Comparison of ENCODE assay signal across 8 cellular contexts in the genomic region with DNA sequence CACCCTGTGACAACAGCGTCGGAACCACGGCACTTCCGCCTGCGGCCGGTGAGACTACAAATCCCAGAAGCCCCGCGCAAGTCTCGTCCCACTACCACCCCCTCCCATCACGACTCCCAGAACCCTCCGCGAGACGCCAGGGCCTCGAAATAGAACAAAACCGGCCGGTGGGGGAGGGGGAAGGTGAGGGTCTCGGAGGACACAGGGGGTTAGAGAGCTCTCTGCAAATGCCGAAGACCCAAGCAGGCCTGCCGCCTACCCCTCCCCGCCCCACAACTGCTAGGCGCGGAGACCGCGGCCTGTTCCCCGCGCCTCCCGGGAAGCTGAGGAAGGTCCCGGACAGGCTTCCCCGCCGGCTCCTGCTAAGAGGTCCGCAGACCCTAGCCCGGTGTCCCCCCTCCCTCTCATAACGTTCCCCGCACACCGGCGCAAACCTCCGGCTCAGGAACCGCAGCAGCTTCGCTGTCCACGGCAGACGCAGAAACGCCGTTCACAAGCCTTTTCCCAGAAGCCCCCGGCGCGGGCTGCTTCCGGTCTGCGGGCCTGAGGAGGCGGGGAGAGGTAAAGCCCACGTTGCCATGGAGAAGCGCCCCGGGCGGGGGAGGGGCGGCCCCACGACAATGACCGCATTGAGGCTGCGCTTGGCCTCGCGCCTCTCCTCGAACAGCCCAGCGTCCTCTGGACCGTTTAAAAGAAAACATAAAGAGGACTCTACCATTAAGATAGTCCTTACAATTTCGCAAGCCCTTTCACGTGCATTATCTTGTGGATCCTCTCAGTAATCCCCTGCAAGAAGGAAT. TPM values are rescaled to one million over a fixed set of nuclear protein-coding genes. Genes with fewer than 3 reads are reported as not detected.
A peak's percentile ranks its signal among the peaks of the same experiment; 100 is the strongest.
DNase-seq lines count a peak whose midpoint lies in the region; ATAC-seq and TF ChIP-seq lines count a peak whose summit lies in the region.

TSS of gene ZNF24 (minus strand) at position 485 of the 800 bp plus-strand sequence. CDS start 3,770 bp downstream, outside the sequence.

- WGBS in tibial nerve, 2 donors: 0 to 1% methylated on average over 38 to 49 of the region's 64 CpGs

- H3K9ac ChIP-seq in parathyroid adenoma: peak within 1 kb of the TSS; percentile 98

- H3K27me3 Mint-ChIP-seq in activated naive CD8-positive, alpha-beta T cell treated with anti-CD3 and anti-CD28 coated beads, Interleukin-2, amount 50 U/mL, for 24 hours: no peaks in the 10 kb centered on the region

- DNase-seq in GM12865 (ENCODE audit: low read depth) (peak; percentile 95), NCI-H1417 treated with DMSO at 0.1 percent for 48 hours (lab: John Stamatoyannopoulos, UW) (peak; percentile 80), SW480 (ENCODE audit: low spot score) (peak; percentile 78), Right ventricle myocardium superior (peak; percentile 98), tibial nerve (ENCODE audit: low spot score in 2 of 2) (peak; percentile 94)
- DNase-seq in activated naive CD8-positive, alpha-beta T cell treated with anti-CD3 and anti-CD28 coated beads, Interleukin-2, amount 50 U/mL, for 24 hours: peak; percentile 94

- peak in 1 of 2 donors; percentile 97 for TF ChIP-seq EP300 in tibial nerve (IDR thresholded peaks at IDR 0.05)

- H3K4me3 Mint-ChIP-seq in activated naive CD8-positive, alpha-beta T cell treated with anti-CD3 and anti-CD28 coated beads, Interleukin-2, amount 50 U/mL, for 24 hours: peak within 1 kb of the TSS; percentile 100

- H3K27me3 ChIP-seq in parathyroid adenoma (ENCODE audit: control insufficient read depth, insufficient read depth, low read length): no peaks in the 10 kb centered on the region
- H3K27me3 ChIP-seq in tibial nerve: no peaks in the 10 kb centered on the region

- H3K27ac ChIP-seq in parathyroid adenoma: peak within 1 kb of the TSS; percentile 99
- peak within 1 kb of the TSS; percentile 99 to 100 (median 100) for H3K27ac ChIP-seq in tibial nerve

- no peaks in the 10 kb centered on the region for H3K9me3 Mint-ChIP-seq in activated naive CD8-positive, alpha-beta T cell treated with anti-CD3 and anti-CD28 coated beads, Interleukin-2, amount 50 U/mL, for 24 hours

- H3K36me3 ChIP-seq in parathyroid adenoma (ENCODE audit: control insufficient read depth, insufficient read depth, low read length): no peaks in the 10 kb centered on the region
- peaks cover 0 to 18% (median 12%) of the 10 kb centered on the region in 3 donors for H3K36me3 ChIP-seq in tibial nerve

- peak within 1 kb of the TSS; percentile 94 for H2AFZ ChIP-seq in parathyroid adenoma

- H3K9me3 ChIP-seq in parathyroid adenoma (ENCODE audit: control insufficient read depth, low read length): no peaks in the 10 kb centered on the region
- H3K9me3 ChIP-seq in tibial nerve: no peaks in the 10 kb centered on the region

- H3K4me1 Mint-ChIP-seq in activated naive CD8-positive, alpha-beta T cell treated with anti-CD3 and anti-CD28 coated beads, Interleukin-2, amount 50 U/mL, for 24 hours: peaks cover 53% of the 10 kb centered on the region

- peak within 1 kb of the TSS; percentile 86 for H3K4me2 ChIP-seq in parathyroid adenoma (ENCODE audit: low read length)

- intact Hi-C loops in Right ventricle myocardium superior (cut with DNase I): loop anchor here (2.0 to 5.0 kb wide), 2 partner anchors 52 to 105 kb away; partner anchors contain the start of gene ZSCAN30

- ATAC-seq in HG02763 (IDR thresholded peaks at IDR 0.05; ENCODE audit: unreplicated experiment) (peak; percentile 95), Right ventricle myocardium superior (ENCODE audit: poor library complexity) (peak; percentile 99)
- ATAC-seq in activated naive CD8-positive, alpha-beta T cell treated with anti-CD3 and anti-CD28 coated beads, Interleukin-2, amount 50 U/mL, for 24 hours: peak; percentile 90

- H3K4me1 ChIP-seq in parathyroid adenoma (peaks cover 15% of the 10 kb centered on the region), tibial nerve (peaks cover 0 to 66% (median 18%) of the 10 kb centered on the region in 4 donors)

- peaks cover 31% of the 10 kb centered on the region for H3K36me3 Mint-ChIP-seq in activated naive CD8-positive, alpha-beta T cell treated with anti-CD3 and anti-CD28 coated beads, Interleukin-2, amount 50 U/mL, for 24 hours (ENCODE audit: low read depth)

- TF ChIP-seq CTCF in GM12865 (IDR thresholded peaks at IDR 0.05; ENCODE audit: insufficient read depth, low read depth, low read length, missing control alignments): no peak
- TF ChIP-seq CTCF in parathyroid adenoma (IDR thresholded peaks at IDR 0.05): peak; percentile 12
- no peak for TF ChIP-seq CTCF in tibial nerve (IDR thresholded peaks at IDR 0.05)

- H3K4me3 ChIP-seq in GM12865 (ENCODE audit: low read depth, low read length): peak within 1 kb of the TSS; percentile 95
- H3K4me3 ChIP-seq in parathyroid adenoma (ENCODE audit: low read depth, low read length): peak within 1 kb of the TSS; percentile 99
- peak within 1 kb of the TSS; percentile 85 to 99 (median 96) for H3K4me3 ChIP-seq in tibial nerve

- H3K79me2 ChIP-seq in parathyroid adenoma: peaks cover 25% of the 10 kb centered on the region

- peak; percentile 66 to 87 for TF ChIP-seq POLR2A in tibial nerve (IDR thresholded peaks at IDR 0.05)

- H3K27ac Mint-ChIP-seq in activated naive CD8-positive, alpha-beta T cell treated with anti-CD3 and anti-CD28 coated beads, Interleukin-2, amount 50 U/mL, for 24 hours: peak within 1 kb of the TSS; percentile 98

RNA-seq across cellular contexts. Expression of gene ZNF24, which starts in this region (rescaled TPM):
- total RNA-seq in Right ventricle myocardium superior (44.4 TPM), tibial nerve (10 to 100 TPM; 37.5 to 50.5 (median 41.1) TPM)

Comparison
In these comparisons a context has a peak if more than half of its experiments do, and no peak if none do; other contexts are left out.
1. Peak in every context shown above with its lines: DNase-seq, ATAC-seq, H3K4me3 ChIP-seq and H3K27ac ChIP-seq.